ENCODE assay signal across 8 cellular contexts in the genomic region with DNA sequence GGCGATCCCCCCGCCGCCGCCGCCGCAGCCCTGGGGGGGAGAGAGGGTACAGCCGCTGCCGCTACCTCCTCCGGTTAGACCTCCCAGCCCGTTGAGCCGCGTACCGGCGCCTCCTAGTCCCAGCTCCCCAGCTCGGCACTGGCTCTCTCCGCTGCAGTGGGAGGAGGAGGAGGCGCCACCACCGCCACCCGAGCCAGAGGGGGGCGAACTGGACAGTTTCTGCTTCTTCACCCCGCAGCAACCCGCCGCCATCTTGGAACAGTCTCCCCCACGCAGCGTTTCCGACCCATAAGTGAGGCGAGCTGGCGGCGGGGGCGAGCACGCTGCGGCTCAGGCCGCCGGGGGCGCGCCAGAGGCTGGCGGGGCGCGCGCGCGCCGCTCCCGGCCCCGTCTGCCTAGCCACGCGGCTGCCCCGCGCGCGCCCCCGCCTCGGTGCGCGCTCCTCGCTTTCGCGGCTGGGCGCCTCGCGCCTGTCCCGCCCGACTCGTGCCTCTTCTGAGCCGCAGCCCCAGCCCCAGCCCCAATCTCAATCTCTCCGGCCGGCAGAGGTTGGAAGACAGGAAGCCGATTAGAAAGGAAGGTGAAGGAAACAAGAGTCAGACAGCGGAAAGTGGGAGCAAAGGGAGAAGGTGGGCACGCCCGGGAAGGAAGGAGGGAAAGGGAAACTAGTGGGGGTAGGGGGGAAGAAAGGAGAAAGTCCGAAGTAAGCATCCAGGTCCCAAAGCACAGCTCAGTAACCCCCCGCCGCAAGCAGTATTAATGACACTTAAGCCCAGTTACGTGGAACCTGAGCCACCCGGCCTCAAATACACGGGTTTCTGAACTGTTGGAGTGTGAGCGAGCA. TPM values are rescaled to one million over a fixed set of nuclear protein-coding genes. Genes with fewer than 3 reads are reported as not detected.
DNase-seq lines count a peak whose midpoint lies in the region; ATAC-seq lines count a peak whose summit lies in the region.

A gene (minus strand): TSS at position 266 of the 844 bp plus-strand sequence. CDS start 14 bp downstream, at position 252.

- ATAC-seq in GM18499 (IDR thresholded peaks at IDR 0.05; ENCODE audit: insufficient read depth, unreplicated experiment) (peak; percentile 35), HG02885 (IDR thresholded peaks at IDR 0.05; ENCODE audit: poor library complexity, unreplicated experiment) (peak; percentile 71)

- DNase-seq in NCI-H1694 treated with DMSO at 0.1 percent for 48 hours (lab: John Stamatoyannopoulos, UW) (peak; percentile 62), T-helper 2 cell (peak; percentile 56 to 93 (median 77)), anterior cingulate cortex (lab: John Stamatoyannopoulos, UW) (peak in 56 of 58 donors; percentile 2 to 77 (median 56)), hepatic stellate cell (ENCODE audit: low spot score) (peak; percentile 68), renal cortical epithelial cell (ENCODE audit: low read depth) (peak; percentile 37), OCI-M2 (lab: John Stamatoyannopoulos, UW; ENCODE audit: unreplicated experiment) (no peak)

RNA-seq across cellular contexts. Expression of the gene that starts here (rescaled TPM):
- 21.2 and 37.9 TPM in 2 replicates for total RNA-seq in renal cortical epithelial cell
